In the genomic region with DNA sequence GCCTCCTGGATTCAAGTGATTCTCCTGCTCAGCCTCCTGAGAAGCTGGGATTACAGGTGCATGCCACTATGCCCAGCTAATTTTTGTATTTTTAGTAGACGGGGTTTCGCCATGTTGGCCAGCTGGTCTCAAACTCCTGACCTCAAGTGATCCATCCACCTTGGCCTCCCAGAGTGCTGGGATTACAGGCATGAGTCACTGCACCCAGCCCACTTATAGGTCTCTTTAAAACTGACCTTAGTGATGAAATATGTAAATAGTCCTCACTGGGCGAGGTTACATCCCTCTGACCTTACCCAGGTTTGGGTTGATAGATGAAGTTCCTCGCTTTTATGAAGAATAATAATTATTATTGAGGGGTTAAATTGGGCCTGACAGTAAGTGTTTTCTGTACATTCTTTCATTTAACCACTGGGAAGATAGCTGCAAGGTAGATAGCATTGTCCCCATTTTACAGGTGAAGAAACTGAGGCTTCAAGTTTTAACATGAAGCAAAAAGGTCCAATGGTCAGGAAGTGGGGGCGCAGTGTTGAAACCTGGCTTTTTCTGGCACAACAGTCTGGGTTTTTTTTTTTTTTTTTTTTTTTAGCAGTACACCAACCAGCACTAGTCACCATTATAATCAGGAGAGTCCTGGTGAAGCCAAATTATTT, we compare ENCODE assay signal across 27 cellular contexts.
A peak's percentile ranks its signal among the peaks of the same experiment; 100 is the strongest.
DNase-seq lines count a peak whose midpoint lies in the region; ATAC-seq and TF ChIP-seq lines count a peak whose summit lies in the region.
"Had no signal": no experiment of that assay in that cellular context is flagged by ENCODE, and none has a peak within 500 bp of the region (broad histone marks: within the 10 kb centered on the region; RNA-seq: fewer than 3 reads in every experiment).

No MANE protein-coding gene starts in this region.

- H3K36me3 ChIP-seq in breast epithelium (no peaks in the 10 kb centered on the region), lung (ENCODE audit: control insufficient read depth in 2 of 2, insufficient read depth in 2 of 2, low read length in 2 of 2) (peaks cover 0 to 2% of the 10 kb centered on the region in 2 donors)
- H3K36me3 ChIP-seq: adrenal gland, sigmoid colon, suprapubic skin had no signal

- no peaks in the 10 kb centered on the region for H3K9me3 Mint-ChIP-seq in MCF 10A (ENCODE audit: unreplicated experiment)
- no peaks in the 10 kb centered on the region for H3K9me3 Mint-ChIP-seq in activated T-cell treated with anti-CD3 and anti-CD28 coated beads, Interleukin-2, amount 50 U/mL, for 4 hours
- H3K9me3 Mint-ChIP-seq: activated naive CD4-positive, alpha-beta T cell treated with anti-CD3 and anti-CD28 coated beads for 36 hours; activated T-helper 1 cell treated with anti-CD3 and anti-CD28 coated beads, Interleukin-12 subunit alpha, Interleukin-12 subunit beta, Interleukin-2, Interleukin-4 antibody, amounts not matched to agents 30 ng/mL and 10 ng/mL and 1 ng/mL, durations not matched to agents 14 hours and 24 hours and 36 hours; CD8-positive, alpha-beta T cell; memory B cell; WTC11 had no signal

- intact Hi-C loops in MCF 10A (cut with micrococcal nuclease): no loop called here
- intact Hi-C loops in breast epithelium (cut with DNase I; ENCODE audit: low total_unique reads): no loop called here

- H3K4me3 ChIP-seq in breast epithelium (no peak overlapping the region), lung (no peak overlapping the region)
- H3K4me3 ChIP-seq: adrenal gland, sigmoid colon, suprapubic skin had no signal

- no peaks in the 10 kb centered on the region for H3K9me3 ChIP-seq in breast epithelium
- no peaks in the 10 kb centered on the region for H3K9me3 ChIP-seq in lung (ENCODE audit: control insufficient read depth in 2 of 2, insufficient read depth in 1 of 2, low read length in 1 of 2)
- H3K9me3 ChIP-seq: adrenal gland, sigmoid colon, suprapubic skin had no signal

- TF ChIP-seq POLR2A in breast epithelium (IDR thresholded peaks at IDR 0.05): no peak

- BruUV-seq in MCF 10A (replicated peaks; lab: Mats Ljungman, UMichigan): no TSS peak

- no peak overlapping the region for H3K4me3 Mint-ChIP-seq in MCF 10A (ENCODE audit: unreplicated experiment)
- no peak overlapping the region for H3K4me3 Mint-ChIP-seq in activated T-cell treated with anti-CD3 and anti-CD28 coated beads, Interleukin-2, amount 50 U/mL, for 4 hours
- H3K4me3 Mint-ChIP-seq: activated CD8-positive, alpha-beta memory T cell treated with anti-CD3 and anti-CD28 coated beads, Interleukin-2, amount 10 ng/mL, durations not matched to agents 7 days and 5 days; activated naive CD4-positive, alpha-beta T cell treated with anti-CD3 and anti-CD28 coated beads for 36 hours; activated T-helper 1 cell treated with anti-CD3 and anti-CD28 coated beads, Interleukin-12 subunit alpha, Interleukin-12 subunit beta, Interleukin-2, Interleukin-4 antibody, amounts not matched to agents 30 ng/mL and 10 ng/mL and 1 ng/mL, durations not matched to agents 14 hours and 24 hours and 36 hours; B cell; CD8-positive, alpha-beta T cell; memory B cell; WTC11 had no signal

- H3K36me3 Mint-ChIP-seq in MCF 10A (ENCODE audit: insufficient read depth, unreplicated experiment): no peaks in the 10 kb centered on the region
- H3K36me3 Mint-ChIP-seq in activated T-cell treated with anti-CD3 and anti-CD28 coated beads, Interleukin-2, amount 50 U/mL, for 4 hours (ENCODE audit: insufficient read depth): peaks cover 9% of the 10 kb centered on the region
- H3K36me3 Mint-ChIP-seq: CD8-positive, alpha-beta T cell; WTC11 had no signal

- no peak for TF ChIP-seq CTCF in MCF 10A (IDR thresholded peaks at IDR 0.05; ENCODE audit: unreplicated experiment)
- TF ChIP-seq CTCF in breast epithelium (IDR thresholded peaks at IDR 0.05): no peak
- TF ChIP-seq CTCF in lung (IDR thresholded peaks at IDR 0.05; ENCODE audit: control extremely low read depth, extremely low read depth): no peak

- DNase-seq in MCF 10A (ENCODE audit: unreplicated experiment): peak; percentile 49
- DNase-seq in breast epithelium (ENCODE audit: low spot score in 2 of 2): no peak
- DNase-seq in amniotic epithelial cell (ENCODE audit: low read depth): peak; percentile 65
- DNase-seq in lung (ENCODE audit: low spot score): no peak
- DNase-seq in RKO (ENCODE audit: low spot score): no peak
- DNase-seq in foreskin melanocyte: no peak
- DNase-seq in AG08396 (ENCODE audit: low spot score): no peak
- DNase-seq in activated T-cell treated with anti-CD3 and anti-CD28 coated beads, Interleukin-2, amount 50 U/mL, for 4 hours: no peak
- DNase-seq: activated CD4-positive, alpha-beta T cell treated with anti-CD3 and anti-CD28 coated beads, Interleukin-2, amount 50 U/mL, for 1 hour; activated CD8-positive, alpha-beta memory T cell treated with anti-CD3 and anti-CD28 coated beads, Interleukin-2, amount 10 ng/mL, durations not matched to agents 7 days and 5 days; activated naive CD4-positive, alpha-beta T cell treated with anti-CD3 and anti-CD28 coated beads for 36 hours; adrenal gland; CD8-positive, alpha-beta T cell; GDM1; NCI-H1694; NCI-H2171; NCI-H524; SIG-M5; sigmoid colon; stimulated activated CD4-positive, alpha-beta T cell treated with anti-CD3 and anti-CD28 coated beads, Interleukin-15, amount 100 ng/mL, for 24 hours had no signal

- H3K27me3 ChIP-seq in breast epithelium: no peaks in the 10 kb centered on the region
- no peaks in the 10 kb centered on the region for H3K27me3 ChIP-seq in lung (ENCODE audit: control insufficient read depth, insufficient read depth)
- H3K27me3 ChIP-seq: adrenal gland, sigmoid colon, suprapubic skin had no signal

- H3K27ac ChIP-seq in breast epithelium (no peak overlapping the region), lung (ENCODE audit: low read depth in 1 of 2, low read length in 1 of 2) (no peak overlapping the region)
- H3K27ac ChIP-seq: adrenal gland, KMS-11, sigmoid colon, suprapubic skin had no signal

- peaks cover 18% of the 10 kb centered on the region for H3K4me1 Mint-ChIP-seq in MCF 10A (ENCODE audit: insufficient read depth, unreplicated experiment)
- no peaks in the 10 kb centered on the region for H3K4me1 Mint-ChIP-seq in activated T-cell treated with anti-CD3 and anti-CD28 coated beads, Interleukin-2, amount 50 U/mL, for 4 hours (ENCODE audit: low read depth)
- H3K4me1 Mint-ChIP-seq: B cell, memory B cell, WTC11 had no signal

- POLR2A ChIA-PET in MCF 10A (lab: Yijun Ruan, JAX): interaction anchor here (0.6 to 0.9 kb wide), 2 partner anchors 12 to 133 kb away, joined by 3 to 5 read pairs; no protein-coding TSS in a partner anchor

- no peak overlapping the region for H3K27ac Mint-ChIP-seq in MCF 10A (ENCODE audit: low read depth, unreplicated experiment)
- H3K27ac Mint-ChIP-seq: activated CD8-positive, alpha-beta memory T cell treated with anti-CD3 and anti-CD28 coated beads, Interleukin-2, amount 10 ng/mL, durations not matched to agents 7 days and 5 days; activated naive CD4-positive, alpha-beta T cell treated with anti-CD3 and anti-CD28 coated beads for 36 hours; activated T-helper 1 cell treated with anti-CD3 and anti-CD28 coated beads, Interleukin-12 subunit alpha, Interleukin-12 subunit beta, Interleukin-2, Interleukin-4 antibody, amounts not matched to agents 30 ng/mL and 10 ng/mL and 1 ng/mL, durations not matched to agents 14 hours and 24 hours and 36 hours; B cell; CD8-positive, alpha-beta T cell; memory B cell; progenitor cell of endocrine pancreas; WTC11 had no signal

- CTCF ChIA-PET in MCF 10A (lab: Yijun Ruan, JAX): interaction anchor here (0.6 to 0.7 kb wide), 2 partner anchors 11 to 464 kb away, joined by 3 read pairs; no protein-coding TSS in a partner anchor

- H3K4me1 ChIP-seq in breast epithelium: no peaks in the 10 kb centered on the region
- peaks cover 5 to 7% of the 10 kb centered on the region in 2 donors for H3K4me1 ChIP-seq in lung (ENCODE audit: control insufficient read depth in 2 of 2, insufficient read depth in 2 of 2, low read length in 2 of 2)

- H3K27me3 Mint-ChIP-seq in MCF 10A (ENCODE audit: insufficient read depth, unreplicated experiment): no peaks in the 10 kb centered on the region
- no peaks in the 10 kb centered on the region for H3K27me3 Mint-ChIP-seq in activated T-cell treated with anti-CD3 and anti-CD28 coated beads, Interleukin-2, amount 50 U/mL, for 4 hours (ENCODE audit: low read depth)
- H3K27me3 Mint-ChIP-seq: activated CD8-positive, alpha-beta memory T cell treated with anti-CD3 and anti-CD28 coated beads, Interleukin-2, amount 10 ng/mL, durations not matched to agents 7 days and 5 days; B cell; memory B cell; progenitor cell of endocrine pancreas had no signal

- peak; percentile 53 for ATAC-seq in lung (ENCODE audit: insufficient read depth, low FRiP score)
- ATAC-seq in activated T-cell treated with anti-CD3 and anti-CD28 coated beads, Interleukin-2, amount 50 U/mL, for 4 hours: no peak
- ATAC-seq: activated CD8-positive, alpha-beta memory T cell treated with anti-CD3 and anti-CD28 coated beads, Interleukin-2, amount 10 ng/mL, durations not matched to agents 7 days and 5 days; CD8-positive, alpha-beta T cell; WTC11 had no signal

- 84 to 89% methylated on average over 5 of the region's 5 CpGs for WGBS in lung, 2 donors

Comparison
In these comparisons a context has a peak if more than half of its experiments do, and no peak if none do; other contexts are left out.
1. DNase-seq: peak in MCF 10A (single experiment) and amniotic epithelial cell (single experiment); none in breast epithelium (0 of 2), lung (single experiment), RKO (single experiment), foreskin melanocyte (single experiment), AG08396 (single experiment) and activated T-cell treated with anti-CD3 and anti-CD28 coated beads, Interleukin-2, amount 50 U/mL, for 4 hours (single experiment).